Comparison of ENCODE assay signal across 35 cellular contexts in the genomic region with DNA sequence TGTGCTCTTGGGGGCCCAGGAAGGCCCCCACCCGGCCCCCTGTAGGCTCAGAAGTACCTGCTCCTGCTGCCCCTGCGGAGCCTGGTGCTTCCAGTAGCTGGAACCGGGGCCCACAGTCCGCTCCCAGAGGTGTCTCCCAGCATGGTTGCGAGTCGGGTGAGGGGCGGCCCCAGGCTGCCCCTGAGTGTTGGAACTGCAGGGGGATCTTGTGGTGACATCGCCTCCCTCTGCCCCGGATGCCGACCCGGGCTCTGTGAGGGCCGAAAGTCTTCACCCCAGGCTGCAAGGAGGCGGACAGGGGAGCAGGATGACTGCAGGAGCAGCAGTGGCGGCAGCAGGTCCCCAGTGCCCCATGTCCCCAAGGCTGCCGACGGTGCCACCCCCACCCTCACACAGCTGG. TPM values are rescaled to one million over a fixed set of nuclear protein-coding genes. Genes with fewer than 3 reads are reported as not detected.
"Had no signal": no experiment of that assay in that cellular context is flagged by ENCODE, and none has a peak within 500 bp of the region (broad histone marks: within the 10 kb centered on the region; RNA-seq: fewer than 3 reads in every experiment).

No MANE protein-coding gene starts in this region.

- H3K4me3 Mint-ChIP-seq: activated CD4-positive, alpha-beta memory T cell treated with anti-CD3 and anti-CD28 coated beads for 36 hours; activated CD4-positive, alpha-beta T cell treated with anti-CD3 and anti-CD28 coated beads for 36 hours; activated CD4-positive, alpha-beta T cell treated with anti-CD3 and anti-CD28 coated beads, Interleukin-2, amount 10 ng/mL, durations not matched to agents 24 days and 14 days; activated CD8-positive, alpha-beta memory T cell treated with anti-CD3 and anti-CD28 coated beads, Interleukin-2, amount 10 ng/mL, durations not matched to agents 7 days and 5 days; activated CD8-positive, alpha-beta T cell treated with anti-CD3 and anti-CD28 coated beads, Interleukin-2, amount 10 ng/mL, durations not matched to agents 7 days and 5 days; activated naive CD4-positive, alpha-beta T cell treated with anti-CD3 and anti-CD28 coated beads for 36 hours; activated naive CD4-positive, alpha-beta T cell treated with anti-CD3 and anti-CD28 coated beads, Interleukin-2, amount 50 U/mL, for 24 hours; activated naive CD8-positive, alpha-beta T cell treated with anti-CD3 and anti-CD28 coated beads for 36 hours; activated naive CD8-positive, alpha-beta T cell treated with anti-CD3 and anti-CD28 coated beads, Interleukin-2, amount 50 U/mL, for 24 hours; activated T-helper 1 cell treated with anti-CD3 and anti-CD28 coated beads, Interleukin-12 subunit alpha, Interleukin-12 subunit beta, Interleukin-2, Interleukin-4 antibody, amounts not matched to agents 30 ng/mL and 10 ng/mL and 1 ng/mL, durations not matched to agents 14 hours and 24 hours and 36 hours; effector memory CD8-positive, alpha-beta T cell had no signal

- H3K27me3 Mint-ChIP-seq: activated naive CD8-positive, alpha-beta T cell treated with anti-CD3 and anti-CD28 coated beads for 36 hours had no signal

- ATAC-seq: activated CD4-positive, alpha-beta T cell treated with anti-CD3 and anti-CD28 coated beads for 36 hours; activated CD8-positive, alpha-beta memory T cell treated with anti-CD3 and anti-CD28 coated beads, Interleukin-2, amount 10 ng/mL, durations not matched to agents 7 days and 5 days; activated CD8-positive, alpha-beta T cell treated with anti-CD3 and anti-CD28 coated beads, Interleukin-2, amount 10 ng/mL, durations not matched to agents 7 days and 5 days; activated naive CD8-positive, alpha-beta T cell treated with anti-CD3 and anti-CD28 coated beads, Interleukin-2, amount 50 U/mL, for 24 hours; body of pancreas; effector memory CD8-positive, alpha-beta T cell; foreskin keratinocyte; gastrocnemius medialis had no signal

- FAIRE-seq: colon had no signal

- H3K4me1 Mint-ChIP-seq: activated CD4-positive, alpha-beta T cell treated with anti-CD3 and anti-CD28 coated beads for 36 hours had no signal

- H3K4me1 ChIP-seq: adrenal gland, body of pancreas, esophagus muscularis mucosa, foreskin keratinocyte, gastrocnemius medialis had no signal

- H3K9me3 Mint-ChIP-seq: activated CD4-positive, alpha-beta T cell treated with anti-CD3 and anti-CD28 coated beads, Interleukin-2, amount 10 ng/mL, durations not matched to agents 24 days and 14 days; activated naive CD4-positive, alpha-beta T cell treated with anti-CD3 and anti-CD28 coated beads, Interleukin-2, amount 50 U/mL, for 24 hours had no signal

- DNase-seq: activated CD4-positive, alpha-beta memory T cell treated with anti-CD3 and anti-CD28 coated beads for 36 hours; activated CD4-positive, alpha-beta T cell treated with anti-CD3 and anti-CD28 coated beads for 36 hours; activated CD4-positive, alpha-beta T cell treated with anti-CD3 and anti-CD28 coated beads, Interleukin-2, amount 10 ng/mL, durations not matched to agents 24 days and 14 days; activated CD4-positive, CD25-positive, alpha-beta regulatory T cell; activated CD4-positive, CD25-positive, alpha-beta regulatory T cell treated with anti-CD3 and anti-CD28 coated beads, Interleukin-2, amount 50 U/mL, for 72 hours; activated CD8-positive, alpha-beta memory T cell treated with anti-CD3 and anti-CD28 coated beads, Interleukin-2, amount 10 ng/mL, durations not matched to agents 7 days and 5 days; activated CD8-positive, alpha-beta memory T cell treated with anti-CD3 and anti-CD28 coated beads, Interleukin-2, amount 50 U/mL, for 4 hours; activated CD8-positive, alpha-beta T cell treated with anti-CD3 and anti-CD28 coated beads, Interleukin-2, amount 10 ng/mL, durations not matched to agents 7 days and 5 days; activated effector memory CD4-positive, alpha-beta T cell treated with anti-CD3 and anti-CD28 coated beads, Interleukin-2, amount 50 U/mL, for 16 hours; activated naive CD4-positive, alpha-beta T cell treated with anti-CD3 and anti-CD28 coated beads for 36 hours; activated naive CD8-positive, alpha-beta T cell treated with anti-CD3 and anti-CD28 coated beads for 36 hours; activated naive CD8-positive, alpha-beta T cell treated with anti-CD3 and anti-CD28 coated beads, Interleukin-2, amount 50 U/mL, for 24 hours; activated T-cell treated with anti-CD3 and anti-CD28 coated beads, Interleukin-2, amount 50 U/mL, for 1 hour; activated T-cell treated with anti-CD3 and anti-CD28 coated beads, Interleukin-2, amount 50 U/mL, for 48 hours; adrenal gland; amygdala; aorta; body of pancreas; caudate nucleus; cortex of kidney; dermis blood vessel endothelial cell; effector CD4-positive, alpha-beta T cell; effector memory CD8-positive, alpha-beta T cell; erythroblast; foreskin keratinocyte; gastrocnemius medialis; glutamatergic neuron; T-helper 2 cell had no signal

- H3K27ac ChIP-seq: adrenal gland, body of pancreas, esophagus muscularis mucosa, foreskin keratinocyte, gastrocnemius medialis had no signal

- H3K36me3 Mint-ChIP-seq: activated CD4-positive, alpha-beta memory T cell treated with anti-CD3 and anti-CD28 coated beads for 36 hours had no signal

- H3K27ac Mint-ChIP-seq: activated CD4-positive, alpha-beta memory T cell treated with anti-CD3 and anti-CD28 coated beads for 36 hours; activated CD4-positive, alpha-beta T cell treated with anti-CD3 and anti-CD28 coated beads for 36 hours; activated CD4-positive, alpha-beta T cell treated with anti-CD3 and anti-CD28 coated beads, Interleukin-2, amount 10 ng/mL, durations not matched to agents 24 days and 14 days; activated CD8-positive, alpha-beta memory T cell treated with anti-CD3 and anti-CD28 coated beads, Interleukin-2, amount 10 ng/mL, durations not matched to agents 7 days and 5 days; activated CD8-positive, alpha-beta T cell treated with anti-CD3 and anti-CD28 coated beads, Interleukin-2, amount 10 ng/mL, durations not matched to agents 7 days and 5 days; activated naive CD4-positive, alpha-beta T cell treated with anti-CD3 and anti-CD28 coated beads for 36 hours; activated naive CD4-positive, alpha-beta T cell treated with anti-CD3 and anti-CD28 coated beads, Interleukin-2, amount 50 U/mL, for 24 hours; activated naive CD8-positive, alpha-beta T cell treated with anti-CD3 and anti-CD28 coated beads for 36 hours; activated naive CD8-positive, alpha-beta T cell treated with anti-CD3 and anti-CD28 coated beads, Interleukin-2, amount 50 U/mL, for 24 hours; activated T-helper 2 cell treated with anti-CD3 and anti-CD28 coated beads, Interferon-gamma antibody, Interleukin-2, Interleukin-4, amounts not matched to agents 10 μg/mL and 5 μg/mL and 100 μg/mL, durations not matched to agents 14 hours and 24 hours and 36 hours had no signal

- H3K4me3 ChIP-seq: adrenal gland, body of pancreas, esophagus muscularis mucosa, gastrocnemius medialis had no signal

- H3K9me3 ChIP-seq: adrenal gland, gastrocnemius medialis had no signal

- H3K27me3 ChIP-seq: adrenal gland, body of pancreas, foreskin keratinocyte had no signal

- H3K36me3 ChIP-seq: adrenal gland, gastrocnemius medialis had no signal

RNA-seq across cellular contexts. Expression of gene PKP3, which starts 9.5 kb away (rescaled TPM):
- total RNA-seq: activated CD4-positive, alpha-beta T cell treated with anti-CD3 and anti-CD28 coated beads, Interleukin-2, amount 10 ng/mL, durations not matched to agents 24 days and 14 days; activated naive CD4-positive, alpha-beta T cell treated with anti-CD3 and anti-CD28 coated beads for 36 hours; activated naive CD8-positive, alpha-beta T cell treated with anti-CD3 and anti-CD28 coated beads for 36 hours; activated T-helper 1 cell treated with anti-CD3 and anti-CD28 coated beads, Interleukin-12 subunit alpha, Interleukin-12 subunit beta, Interleukin-2, Interleukin-4 antibody, amounts not matched to agents 30 ng/mL and 10 ng/mL and 1 ng/mL, durations not matched to agents 14 hours and 24 hours and 36 hours; activated T-helper 2 cell treated with anti-CD3 and anti-CD28 coated beads, Interferon-gamma antibody, Interleukin-2, Interleukin-4, amounts not matched to agents 10 μg/mL and 5 μg/mL and 100 μg/mL, durations not matched to agents 14 hours and 24 hours and 36 hours; T-helper 1 cell treated with Interleukin-12 subunit alpha and Interleukin-12 subunit beta and Interleukin-4 antibody, amounts not matched to agents 30 ng/mL and 1 ng/mL, for 36 hours had no signal

RNA-seq across cellular contexts. Expression of gene B4GALNT4, which starts 15.2 kb away (rescaled TPM):
- total RNA-seq: gastrocnemius medialis had no signal

RNA-seq across cellular contexts. Expression of gene ANO9, which starts 57.3 kb away (rescaled TPM):
- total RNA-seq: chondrocyte had no signal
